ENCODE assay signal across 42 cellular contexts in genomic region chr3:16616083-16616482, GRCh38. TPM values are rescaled to one million over a fixed set of nuclear protein-coding genes. Genes with fewer than 3 reads are reported as not detected.
"Had no signal": no experiment of that assay in that cellular context is flagged by ENCODE, and none has a peak within 500 bp of the region (broad histone marks: within the 10 kb centered on the region; RNA-seq: fewer than 3 reads in every experiment).

No MANE protein-coding gene starts in this region.

- H3K36me3 ChIP-seq: adrenal gland, ascending aorta, brain microvascular endothelial cell, cardiac muscle cell had no signal

- H3K4me1 Mint-ChIP-seq: activated naive CD4-positive, alpha-beta T cell treated with anti-CD3 and anti-CD28 coated beads, Interleukin-2, amount 10 ng/mL, durations not matched to agents 7 days and 5 days; activated naive CD4-positive, alpha-beta T cell treated with anti-CD3 and anti-CD28 coated beads, Interleukin-2, amount 50 U/mL, for 24 hours; activated naive CD8-positive, alpha-beta T cell treated with anti-CD3 and anti-CD28 coated beads for 36 hours; activated naive CD8-positive, alpha-beta T cell treated with anti-CD3 and anti-CD28 coated beads, Interleukin-2, amount 10 ng/mL, durations not matched to agents 7 days and 5 days; activated naive CD8-positive, alpha-beta T cell treated with anti-CD3 and anti-CD28 coated beads, Interleukin-2, amount 50 U/mL, for 24 hours; activated T-helper 17 cell treated with anti-CD3 and anti-CD28 coated beads, Interleukin-2, amount 50 U/mL, for 72 hours; brain; central memory CD8-positive, alpha-beta T cell had no signal

- H3K27ac Mint-ChIP-seq: activated naive CD4-positive, alpha-beta T cell treated with anti-CD3 and anti-CD28 coated beads for 36 hours; activated naive CD4-positive, alpha-beta T cell treated with anti-CD3 and anti-CD28 coated beads, Interleukin-2, amount 10 ng/mL, durations not matched to agents 7 days and 5 days; activated naive CD4-positive, alpha-beta T cell treated with anti-CD3 and anti-CD28 coated beads, Interleukin-2, amount 50 U/mL, for 24 hours; activated naive CD4-positive, alpha-beta T cell treated with anti-CD3 and anti-CD28 coated beads, Interleukin-2, amount 50 U/mL, for 72 hours; activated naive CD8-positive, alpha-beta T cell; activated naive CD8-positive, alpha-beta T cell treated with anti-CD3 and anti-CD28 coated beads for 36 hours; activated naive CD8-positive, alpha-beta T cell treated with anti-CD3 and anti-CD28 coated beads, Interleukin-2, amount 10 ng/mL, durations not matched to agents 7 days and 5 days; activated naive CD8-positive, alpha-beta T cell treated with anti-CD3 and anti-CD28 coated beads, Interleukin-2, amount 50 U/mL, for 24 hours; activated T-cell treated with anti-CD3 and anti-CD28 coated beads, Interleukin-2, amount 50 U/mL, for 24 hours; activated T-cell treated with anti-CD3 and anti-CD28 coated beads, Interleukin-2, amount 50 U/mL, for 72 hours; activated T-helper 1 cell treated with anti-CD3 and anti-CD28 coated beads, Interleukin-12 subunit alpha, Interleukin-12 subunit beta, Interleukin-2, Interleukin-4 antibody, amounts not matched to agents 30 ng/mL and 10 ng/mL and 1 ng/mL, durations not matched to agents 14 hours and 24 hours and 36 hours; activated T-helper 17 cell treated with anti-CD3 and anti-CD28 coated beads, Interleukin-2, amount 50 U/mL, for 72 hours; activated T-helper 2 cell treated with anti-CD3 and anti-CD28 coated beads, Interferon-gamma antibody, Interleukin-2, Interleukin-4, amounts not matched to agents 10 μg/mL and 5 μg/mL and 100 μg/mL, durations not matched to agents 14 hours and 24 hours and 36 hours; brain had no signal

- H3K9me3 ChIP-seq: adrenal gland, ascending aorta, body of pancreas had no signal

- FAIRE-seq: astrocyte, bronchial epithelial cell, colon had no signal

- H3K27ac ChIP-seq: adrenal gland, ascending aorta, body of pancreas, brain microvascular endothelial cell, cardiac muscle cell had no signal

- ATAC-seq: activated naive CD4-positive, alpha-beta T cell treated with anti-CD3 and anti-CD28 coated beads, Interleukin-2, amount 50 U/mL, for 72 hours; activated naive CD8-positive, alpha-beta T cell treated with anti-CD3 and anti-CD28 coated beads, Interleukin-2, amount 50 U/mL, for 24 hours; activated T-cell treated with anti-CD3 and anti-CD28 coated beads, Interleukin-2, amount 50 U/mL, for 4 hours; activated T-cell treated with anti-CD3 and anti-CD28 coated beads, Interleukin-2, amount 50 U/mL, for 72 hours; activated T-helper 17 cell treated with anti-CD3 and anti-CD28 coated beads, Interleukin-2, amount 50 U/mL, for 72 hours; body of pancreas had no signal

- H3K4me3 Mint-ChIP-seq: activated naive CD4-positive, alpha-beta T cell treated with anti-CD3 and anti-CD28 coated beads for 36 hours; activated naive CD4-positive, alpha-beta T cell treated with anti-CD3 and anti-CD28 coated beads, Interleukin-2, amount 10 ng/mL, durations not matched to agents 7 days and 5 days; activated naive CD4-positive, alpha-beta T cell treated with anti-CD3 and anti-CD28 coated beads, Interleukin-2, amount 50 U/mL, for 24 hours; activated naive CD8-positive, alpha-beta T cell; activated naive CD8-positive, alpha-beta T cell treated with anti-CD3 and anti-CD28 coated beads for 36 hours; activated naive CD8-positive, alpha-beta T cell treated with anti-CD3 and anti-CD28 coated beads, Interleukin-2, amount 10 ng/mL, durations not matched to agents 7 days and 5 days; activated naive CD8-positive, alpha-beta T cell treated with anti-CD3 and anti-CD28 coated beads, Interleukin-2, amount 50 U/mL, for 24 hours; activated T-cell treated with anti-CD3 and anti-CD28 coated beads, Interleukin-2, amount 50 U/mL, for 24 hours; activated T-cell treated with anti-CD3 and anti-CD28 coated beads, Interleukin-2, amount 50 U/mL, for 4 hours; activated T-cell treated with anti-CD3 and anti-CD28 coated beads, Interleukin-2, amount 50 U/mL, for 72 hours; activated T-helper 1 cell treated with anti-CD3 and anti-CD28 coated beads, Interleukin-12 subunit alpha, Interleukin-12 subunit beta, Interleukin-2, Interleukin-4 antibody, amounts not matched to agents 30 ng/mL and 10 ng/mL and 1 ng/mL, durations not matched to agents 14 hours and 24 hours and 36 hours; activated T-helper 17 cell treated with anti-CD3 and anti-CD28 coated beads, Interleukin-2, amount 50 U/mL, for 72 hours; brain; central memory CD8-positive, alpha-beta T cell had no signal

- H3K4me3 ChIP-seq: adrenal gland, ascending aorta, body of pancreas, cardiac muscle cell had no signal

- H3K4me1 ChIP-seq: adrenal gland, ascending aorta had no signal

- H3K27me3 Mint-ChIP-seq: activated naive CD4-positive, alpha-beta T cell treated with anti-CD3 and anti-CD28 coated beads, Interleukin-2, amount 50 U/mL, for 24 hours; activated naive CD8-positive, alpha-beta T cell; activated naive CD8-positive, alpha-beta T cell treated with anti-CD3 and anti-CD28 coated beads for 36 hours; activated naive CD8-positive, alpha-beta T cell treated with anti-CD3 and anti-CD28 coated beads, Interleukin-2, amount 50 U/mL, for 24 hours; activated T-cell treated with anti-CD3 and anti-CD28 coated beads, Interleukin-2, amount 50 U/mL, for 24 hours; activated T-helper 17 cell treated with anti-CD3 and anti-CD28 coated beads, Interleukin-2, amount 50 U/mL, for 72 hours; central memory CD8-positive, alpha-beta T cell had no signal

- H3K36me3 Mint-ChIP-seq: activated naive CD4-positive, alpha-beta T cell treated with anti-CD3 and anti-CD28 coated beads, Interleukin-2, amount 10 ng/mL, durations not matched to agents 7 days and 5 days; activated naive CD4-positive, alpha-beta T cell treated with anti-CD3 and anti-CD28 coated beads, Interleukin-2, amount 50 U/mL, for 24 hours; brain had no signal

- H3K27me3 ChIP-seq: adrenal gland, ascending aorta, body of pancreas, brain microvascular endothelial cell, cardiac muscle cell had no signal

- DNase-seq: activated effector memory CD4-positive, alpha-beta T cell treated with anti-CD3 and anti-CD28 coated beads, Interleukin-2, amount 50 U/mL, for 16 hours; activated effector memory CD4-positive, alpha-beta T cell treated with Interleukin-2 at 50 U/mL for 16 hours; activated gamma-delta T cell; activated gamma-delta T cell treated with Interleukin-2 at 50 U/mL for 16 hours; activated naive CD4-positive, alpha-beta T cell; activated naive CD4-positive, alpha-beta T cell treated with anti-CD3 and anti-CD28 coated beads for 36 hours; activated naive CD4-positive, alpha-beta T cell treated with anti-CD3 and anti-CD28 coated beads, Interleukin-2, amount 10 ng/mL, durations not matched to agents 7 days and 5 days; activated naive CD4-positive, alpha-beta T cell treated with anti-CD3 and anti-CD28 coated beads, Interleukin-2, amount 50 U/mL, for 16 hours; activated naive CD4-positive, alpha-beta T cell treated with Interleukin-2 at 50 U/mL for 16 hours; activated naive CD8-positive, alpha-beta T cell treated with anti-CD3 and anti-CD28 coated beads for 36 hours; activated naive CD8-positive, alpha-beta T cell treated with anti-CD3 and anti-CD28 coated beads, Interleukin-2, amount 10 ng/mL, durations not matched to agents 7 days and 5 days; activated naive CD8-positive, alpha-beta T cell treated with anti-CD3 and anti-CD28 coated beads, Interleukin-2, amount 50 U/mL, for 24 hours; activated T-cell treated with anti-CD3 and anti-CD28 coated beads, Interleukin-2, amount 50 U/mL, for 24 hours; activated T-cell treated with anti-CD3 and anti-CD28 coated beads, Interleukin-2, amount 50 U/mL, for 4 hours; activated T-cell treated with anti-CD3 and anti-CD28 coated beads, Interleukin-2, amount 50 U/mL, for 48 hours; activated T-cell treated with anti-CD3 and anti-CD28 coated beads, Interleukin-2, amount 50 U/mL, for 72 hours; adrenal gland; amniotic stem cell; amygdala; anterior cingulate cortex; aorta; body of pancreas; brain microvascular endothelial cell; caudate nucleus; central memory CD4-positive, alpha-beta T cell; cerebellar nuclear complex had no signal

RNA-seq across cellular contexts. Expression of gene DAZL, which starts 10.9 kb away (rescaled TPM):
- total RNA-seq: activated naive CD4-positive, alpha-beta T cell treated with anti-CD3 and anti-CD28 coated beads for 36 hours; activated naive CD4-positive, alpha-beta T cell treated with anti-CD3 and anti-CD28 coated beads, Interleukin-2, amount 50 U/mL, for 72 hours; activated naive CD8-positive, alpha-beta T cell treated with anti-CD3 and anti-CD28 coated beads for 36 hours; activated naive CD8-positive, alpha-beta T cell treated with anti-CD3 and anti-CD28 coated beads, Interleukin-2, amount 10 ng/mL, durations not matched to agents 7 days and 5 days; activated T-cell treated with anti-CD3 and anti-CD28 coated beads, Interleukin-2, amount 50 U/mL, for 72 hours; activated T-helper 2 cell treated with anti-CD3 and anti-CD28 coated beads, Interferon-gamma antibody, Interleukin-2, Interleukin-4, amounts not matched to agents 10 μg/mL and 5 μg/mL and 100 μg/mL, durations not matched to agents 14 hours and 24 hours and 36 hours; adrenal gland; aorta; ascending aorta; astrocyte; body of pancreas; bronchial epithelial cell; cardiac muscle cell; cardiac septum; chondrocyte had no signal
- polyA plus RNA-seq: adipose tissue, aorta had no signal
